In the genomic region with DNA sequence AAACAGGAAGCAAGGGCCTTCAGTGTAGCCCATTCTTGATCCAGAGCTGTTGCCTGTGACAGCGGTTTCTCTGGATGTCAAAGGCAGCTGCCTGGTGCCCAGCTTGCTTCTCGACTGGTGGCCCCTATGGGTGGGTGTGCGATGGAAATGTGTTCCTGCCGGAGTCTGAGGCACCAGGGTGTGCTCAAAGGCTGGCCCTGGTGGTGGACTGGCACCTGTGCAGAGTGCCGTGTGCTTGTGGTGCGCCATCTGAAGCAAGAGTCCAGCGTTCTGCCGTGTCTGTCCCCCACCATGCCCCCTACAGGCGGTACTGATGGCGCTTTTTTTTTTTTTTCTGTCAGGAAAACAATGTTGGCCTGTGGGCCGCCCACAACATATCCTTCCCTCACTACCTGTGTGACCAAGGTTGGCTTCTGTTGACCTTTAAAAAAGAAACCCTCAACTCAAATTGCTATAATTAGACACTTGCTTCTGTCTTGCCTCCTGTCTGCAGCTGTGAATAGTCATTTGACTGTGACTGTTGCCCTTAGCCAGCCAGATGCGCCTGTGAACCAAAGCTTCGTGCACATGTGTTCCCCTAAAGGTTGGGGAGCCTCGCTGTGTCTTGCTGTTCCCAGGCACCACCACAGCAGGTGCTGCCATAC, we compare ENCODE assay signal across 9 cellular contexts. TPM values are rescaled to one million over a fixed set of nuclear protein-coding genes. Genes with fewer than 3 reads are reported as not detected.
DNase-seq lines count a peak whose midpoint lies in the region; ATAC-seq and TF ChIP-seq lines count a peak whose summit lies in the region.
"Had no signal": no experiment of that assay in that cellular context is flagged by ENCODE, and none has a peak within 500 bp of the region (broad histone marks: within the 10 kb centered on the region; RNA-seq: fewer than 3 reads in every experiment).

No MANE protein-coding gene starts in this region.

- H3K27me3 ChIP-seq in MM.1S (replicated peaks; ENCODE audit: insufficient read depth, low read length), result no peaks in the 10 kb centered on the region

- peaks cover 26% of the 10 kb centered on the region for H3K4me1 Mint-ChIP-seq in activated CD4-positive, alpha-beta T cell treated with anti-CD3 and anti-CD28 coated beads, Interleukin-2, amount 10 ng/mL, durations not matched to agents 24 days and 14 days

- peaks cover 45% of the 10 kb centered on the region for H3K79me2 ChIP-seq in MM.1S (ENCODE audit: low read length)

- H3K4me3 ChIP-seq in MM.1S (ENCODE audit: low read length) (no peak overlapping the region), coronary artery (no peak overlapping the region)
- H3K4me3 ChIP-seq: thoracic aorta had no signal

- no peaks in the 10 kb centered on the region for H3K9me3 ChIP-seq in MM.1S (replicated peaks; ENCODE audit: insufficient read depth, low read length)
- H3K9me3 ChIP-seq: thoracic aorta had no signal

- DNase-seq in activated CD4-positive, alpha-beta T cell treated with anti-CD3 and anti-CD28 coated beads, Interleukin-2, amount 10 ng/mL, durations not matched to agents 24 days and 14 days, result peak; percentile 73
- no peak for DNase-seq in activated CD4-positive, alpha-beta T cell treated with anti-CD3 and anti-CD28 coated beads, Interleukin-2, amount 50 U/mL, for 4 hours
- DNase-seq in MM.1S (no peak), left lobe of liver (ENCODE audit: low spot score) (no peak), NCI-H1930 (lab: John Stamatoyannopoulos, UW) (no peak), coronary artery (ENCODE audit: low spot score) (no peak)
- peak in 1 of 2 donors; percentile 45 for DNase-seq in activated naive CD4-positive, alpha-beta T cell treated with anti-CD3 and anti-CD28 coated beads, Interleukin-2, amount 50 U/mL, for 72 hours (ENCODE audit: low spot score in 2 of 2)

- intact Hi-C loops in activated CD4-positive, alpha-beta T cell treated with anti-CD3 and anti-CD28 coated beads, Interleukin-2, amount 10 ng/mL, durations not matched to agents 24 days and 14 days (cut with micrococcal nuclease), result loop anchor here (10.0 kb wide), 1 partner anchor 256 kb away; a partner anchor contains a TSS

- H3K9me3 Mint-ChIP-seq in activated CD4-positive, alpha-beta T cell treated with anti-CD3 and anti-CD28 coated beads, Interleukin-2, amount 10 ng/mL, durations not matched to agents 24 days and 14 days, result no peaks in the 10 kb centered on the region
- H3K9me3 Mint-ChIP-seq in activated naive CD4-positive, alpha-beta T cell treated with anti-CD3 and anti-CD28 coated beads, Interleukin-2, amount 50 U/mL, for 72 hours, result no peaks in the 10 kb centered on the region

- H4K20me1 ChIP-seq in MM.1S (ENCODE audit: insufficient read depth, low read length), result no peaks in the 10 kb centered on the region

- no peak overlapping the region for H3K27ac ChIP-seq in MM.1S (ENCODE audit: low read length)
- no peak overlapping the region for H3K27ac ChIP-seq in coronary artery
- H3K27ac ChIP-seq: thoracic aorta had no signal

- H3K9me2 ChIP-seq in MM.1S (replicated peaks; ENCODE audit: insufficient read depth, low read length), result no peaks in the 10 kb centered on the region

- H2AFZ ChIP-seq in MM.1S (ENCODE audit: low read length), result no peak overlapping the region

- no peak overlapping the region for H3K9ac ChIP-seq in MM.1S (ENCODE audit: low read length)

- peaks cover 3% of the 10 kb centered on the region for H3K36me3 ChIP-seq in MM.1S (replicated peaks; ENCODE audit: insufficient read depth, low read length)

- H3K4me2 ChIP-seq in MM.1S (ENCODE audit: low read depth, low read length), result no peak overlapping the region

- H3K4me3 Mint-ChIP-seq in activated CD4-positive, alpha-beta T cell treated with anti-CD3 and anti-CD28 coated beads, Interleukin-2, amount 10 ng/mL, durations not matched to agents 24 days and 14 days, result no peak overlapping the region

- TF ChIP-seq CTCF in MM.1S (IDR thresholded peaks at IDR 0.05; ENCODE audit: low read length), result peak; percentile 28
- no peak for TF ChIP-seq CTCF in coronary artery (IDR thresholded peaks at IDR 0.05)

- peaks cover 8% of the 10 kb centered on the region; the same call in 1 of the 2 replicates for H3K4me1 ChIP-seq in MM.1S (ENCODE audit: low read length)

- ATAC-seq in activated naive CD4-positive, alpha-beta T cell treated with anti-CD3 and anti-CD28 coated beads, Interleukin-2, amount 50 U/mL, for 72 hours, result peak; percentile 60 to 73
- ATAC-seq in left lobe of liver, result peak; percentile 32
- no peak for ATAC-seq in GM18909 (IDR thresholded peaks at IDR 0.05; ENCODE audit: poor library complexity, unreplicated experiment)

- H3K27me3 Mint-ChIP-seq in activated CD4-positive, alpha-beta T cell treated with anti-CD3 and anti-CD28 coated beads, Interleukin-2, amount 10 ng/mL, durations not matched to agents 24 days and 14 days, result no peaks in the 10 kb centered on the region

- H3K27ac Mint-ChIP-seq in activated CD4-positive, alpha-beta T cell treated with anti-CD3 and anti-CD28 coated beads, Interleukin-2, amount 10 ng/mL, durations not matched to agents 24 days and 14 days, result peak overlapping the region; percentile 89
- peak overlapping the region; percentile 65 to 93 for H3K27ac Mint-ChIP-seq in activated naive CD4-positive, alpha-beta T cell treated with anti-CD3 and anti-CD28 coated beads, Interleukin-2, amount 50 U/mL, for 72 hours

- H3K36me3 Mint-ChIP-seq in activated CD4-positive, alpha-beta T cell treated with anti-CD3 and anti-CD28 coated beads, Interleukin-2, amount 10 ng/mL, durations not matched to agents 24 days and 14 days (ENCODE audit: low read depth), result peaks cover 55% of the 10 kb centered on the region
- peaks cover 9 to 15% of the 10 kb centered on the region in 2 donors for H3K36me3 Mint-ChIP-seq in activated naive CD4-positive, alpha-beta T cell treated with anti-CD3 and anti-CD28 coated beads, Interleukin-2, amount 50 U/mL, for 72 hours

- peaks cover 23% of the 10 kb centered on the region for H3F3A ChIP-seq in MM.1S (ENCODE audit: insufficient read depth, low read length)

RNA-seq across cellular contexts. Expression of a gene that starts 4.7 kb away (rescaled TPM):
- 488 and 500 TPM in 2 replicates for total RNA-seq in activated CD4-positive, alpha-beta T cell treated with anti-CD3 and anti-CD28 coated beads, Interleukin-2, amount 10 ng/mL, durations not matched to agents 24 days and 14 days
- total RNA-seq in activated naive CD4-positive, alpha-beta T cell treated with anti-CD3 and anti-CD28 coated beads, Interleukin-2, amount 50 U/mL, for 72 hours, result 100 to 1,000 TPM; 295 to 349 TPM
- total RNA-seq in left lobe of liver, result 47.0 TPM

RNA-seq across cellular contexts. Expression of a gene that starts 5.9 kb away (rescaled TPM):
- total RNA-seq in activated CD4-positive, alpha-beta T cell treated with anti-CD3 and anti-CD28 coated beads, Interleukin-2, amount 10 ng/mL, durations not matched to agents 24 days and 14 days, result 125 and 135 TPM in 2 replicates
- 10 to 100 TPM; 79.9 to 93.9 TPM for total RNA-seq in activated naive CD4-positive, alpha-beta T cell treated with anti-CD3 and anti-CD28 coated beads, Interleukin-2, amount 50 U/mL, for 72 hours
- total RNA-seq in left lobe of liver, result 36.7 TPM

RNA-seq across cellular contexts. Expression of a gene that starts 20.4 kb away (rescaled TPM):
- total RNA-seq in activated CD4-positive, alpha-beta T cell treated with anti-CD3 and anti-CD28 coated beads, Interleukin-2, amount 10 ng/mL, durations not matched to agents 24 days and 14 days, result 95.2 and 100 TPM in 2 replicates
- total RNA-seq in activated naive CD4-positive, alpha-beta T cell treated with anti-CD3 and anti-CD28 coated beads, Interleukin-2, amount 50 U/mL, for 72 hours, result 10 to 100 TPM; 17.6 to 55.4 TPM
- 37.3 TPM for total RNA-seq in left lobe of liver

RNA-seq across cellular contexts. Expression of a gene that starts 31.1 kb away (rescaled TPM):
- total RNA-seq in activated CD4-positive, alpha-beta T cell treated with anti-CD3 and anti-CD28 coated beads, Interleukin-2, amount 10 ng/mL, durations not matched to agents 24 days and 14 days, result 73.2 and 74.2 TPM in 2 replicates
- 10 to 100 TPM; 37.0 to 66.7 TPM for total RNA-seq in activated naive CD4-positive, alpha-beta T cell treated with anti-CD3 and anti-CD28 coated beads, Interleukin-2, amount 50 U/mL, for 72 hours
- total RNA-seq in left lobe of liver, result 26.9 TPM

RNA-seq across cellular contexts. Expression of a gene that starts 39.7 kb away (rescaled TPM):
- total RNA-seq in activated CD4-positive, alpha-beta T cell treated with anti-CD3 and anti-CD28 coated beads, Interleukin-2, amount 10 ng/mL, durations not matched to agents 24 days and 14 days, result 0.14 TPM in 1 of 2 replicates, not detected in the other
- not detected for total RNA-seq in activated naive CD4-positive, alpha-beta T cell treated with anti-CD3 and anti-CD28 coated beads, Interleukin-2, amount 50 U/mL, for 72 hours
- not detected for total RNA-seq in left lobe of liver
- total RNA-seq: thoracic aorta had no signal
